Comparison of ENCODE assay signal across 12 cellular contexts in genomic region chr4:37392540-37393255, GRCh38.
DNase-seq lines count a peak whose midpoint lies in the region; ATAC-seq and TF ChIP-seq lines count a peak whose summit lies in the region.
"Had no signal": no experiment of that assay in that cellular context is flagged by ENCODE, and none has a peak within 500 bp of the region (broad histone marks: within the 10 kb centered on the region; RNA-seq: fewer than 3 reads in every experiment).

No MANE protein-coding gene starts in this region.

- no peaks in the 10 kb centered on the region for H3K9me3 ChIP-seq in mucosa of descending colon

- no peak overlapping the region for H3K27ac Mint-ChIP-seq in activated naive CD4-positive, alpha-beta T cell treated with anti-CD3 and anti-CD28 coated beads, Interleukin-2, amount 10 ng/mL, durations not matched to agents 7 days and 5 days

- ATAC-seq in GM18868 (IDR thresholded peaks at IDR 0.05; ENCODE audit: unreplicated experiment) = peak; percentile 38
- ATAC-seq in mucosa of descending colon = peak; percentile 73
- no peak for ATAC-seq in HG03469 (IDR thresholded peaks at IDR 0.05; ENCODE audit: unreplicated experiment)
- ATAC-seq in HG03457 (IDR thresholded peaks at IDR 0.05; ENCODE audit: unreplicated experiment) = no peak

- no peak overlapping the region for H3K4me3 ChIP-seq in mucosa of descending colon

- no peaks in the 10 kb centered on the region for H3K4me1 ChIP-seq in mucosa of descending colon (ENCODE audit: low read depth)

- no peaks in the 10 kb centered on the region for H3K9me3 Mint-ChIP-seq in activated naive CD4-positive, alpha-beta T cell treated with anti-CD3 and anti-CD28 coated beads, Interleukin-2, amount 10 ng/mL, durations not matched to agents 7 days and 5 days

- no peaks in the 10 kb centered on the region for H3K36me3 Mint-ChIP-seq in activated naive CD4-positive, alpha-beta T cell treated with anti-CD3 and anti-CD28 coated beads, Interleukin-2, amount 10 ng/mL, durations not matched to agents 7 days and 5 days

- intact Hi-C loops in mucosa of descending colon (cut with DNase I, micrococcal nuclease) = no loop called here

- peaks cover 4% of the 10 kb centered on the region for H3K4me1 Mint-ChIP-seq in activated naive CD4-positive, alpha-beta T cell treated with anti-CD3 and anti-CD28 coated beads, Interleukin-2, amount 10 ng/mL, durations not matched to agents 7 days and 5 days

- DNase-seq in Kasumi-1 (lab: John Stamatoyannopoulos, UW) (peak; percentile 51 to 61), dermis blood vessel endothelial cell (peak; percentile 32), mucosa of descending colon (peak in 1 of 3 donors; percentile 42), hepatic stellate cell (ENCODE audit: low spot score) (no peak)
- no peak for DNase-seq in activated naive CD4-positive, alpha-beta T cell treated with anti-CD3 and anti-CD28 coated beads, Interleukin-2, amount 10 ng/mL, durations not matched to agents 7 days and 5 days
- DNase-seq: activated CD4-positive, alpha-beta T cell treated with anti-CD3 and anti-CD28 coated beads, Interleukin-2, amount 50 U/mL, for 48 hours; central memory CD4-positive, alpha-beta T cell; DMS153; small intestine had no signal

- H3K36me3 ChIP-seq in mucosa of descending colon (ENCODE audit: low read depth) = no peaks in the 10 kb centered on the region

- H3K4me3 Mint-ChIP-seq in activated naive CD4-positive, alpha-beta T cell treated with anti-CD3 and anti-CD28 coated beads, Interleukin-2, amount 10 ng/mL, durations not matched to agents 7 days and 5 days = no peak overlapping the region

- CTCF ChIA-PET in activated naive CD4-positive, alpha-beta T cell treated with anti-CD3 and anti-CD28 coated beads, Interleukin-2, amount 10 ng/mL, durations not matched to agents 7 days and 5 days (lab: Charles Lee) = no interaction called here

- H3K27me3 Mint-ChIP-seq in activated naive CD4-positive, alpha-beta T cell treated with anti-CD3 and anti-CD28 coated beads, Interleukin-2, amount 10 ng/mL, durations not matched to agents 7 days and 5 days = peaks cover 5% of the 10 kb centered on the region

- no peak for TF ChIP-seq CTCF in mucosa of descending colon (IDR thresholded peaks at IDR 0.05)

Comparison
In these comparisons a context has a peak if more than half of its experiments do, and no peak if none do; other contexts are left out.
1. ATAC-seq: peak in GM18868 (single experiment) and mucosa of descending colon (single experiment); none in HG03469 (single experiment) and HG03457 (single experiment).
2. DNase-seq: peak in Kasumi-1 (2 of 2) and dermis blood vessel endothelial cell (single experiment); none in activated naive CD4-positive, alpha-beta T cell treated with anti-CD3 and anti-CD28 coated beads, Interleukin-2, amount 10 ng/mL, durations not matched to agents 7 days and 5 days (single experiment) and hepatic stellate cell (single experiment).